Comparison of ENCODE assay signal across 18 cellular contexts in the genomic region with DNA sequence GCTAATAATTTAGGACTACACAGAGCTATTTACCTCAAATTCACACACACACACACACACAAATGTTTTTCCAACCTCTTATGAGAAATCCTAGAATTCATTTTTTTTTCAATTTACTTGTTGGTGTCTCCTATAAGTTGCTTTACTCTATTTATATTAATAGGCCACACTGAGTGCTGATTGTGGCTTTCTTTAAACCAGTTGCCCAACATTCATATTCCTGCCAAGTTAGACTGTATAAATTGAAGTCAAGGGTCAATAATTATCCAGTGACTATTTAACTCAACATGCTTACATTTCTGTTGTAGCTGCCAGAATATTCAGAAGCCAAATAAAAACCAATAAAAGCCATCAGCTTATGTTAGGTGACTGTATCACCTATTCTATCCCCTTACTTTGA.
"Had no signal": no experiment of that assay in that cellular context is flagged by ENCODE, and none has a peak within 500 bp of the region (broad histone marks: within the 10 kb centered on the region; RNA-seq: fewer than 3 reads in every experiment).

No MANE protein-coding gene starts in this region.

- DNase-seq: effector memory CD8-positive, alpha-beta T cell; gastrocnemius medialis; heart right ventricle; hypothalamus; mammary epithelial cell; mucosa of descending colon; natural killer cell; posterior cingulate gyrus; sigmoid colon; stimulated activated CD4-positive, alpha-beta T cell treated with anti-CD3 and anti-CD28 coated beads, Interleukin-2, amount 100 ng/mL, for 24 hours; stimulated activated CD4-positive, alpha-beta T cell treated with anti-CD3 and anti-CD28 coated beads, Interleukin-4, amount 100 ng/mL, for 4 hours; stimulated activated naive B cell treated with anti-CD40 and anti-IgM and Interleukin-4, amounts not matched to agents 10 μg/mL and 1 μg/mL and 100 μg/mL, for 72 hours; stimulated activated naive CD8-positive, alpha-beta T cell treated with anti-CD3 and anti-CD28 coated beads, Interleukin-15, amount 100 ng/mL, for 72 hours; testis; transverse colon had no signal

- H3K4me3 ChIP-seq: esophagus muscularis mucosa, gastrocnemius medialis, heart right ventricle, mucosa of descending colon, right atrium auricular region, sigmoid colon, skin epidermis, testis, transverse colon had no signal
